ENCODE assay signal across 31 cellular contexts in genomic region chr14:33720388-33720787, GRCh38.
"Had no signal": no experiment of that assay in that cellular context is flagged by ENCODE, and none has a peak within 500 bp of the region (broad histone marks: within the 10 kb centered on the region; RNA-seq: fewer than 3 reads in every experiment).

No MANE protein-coding gene starts in this region.

- H3K27ac Mint-ChIP-seq: activated B cell treated with CpG ODN at 0.5 μM for 24 hours; activated CD8-positive, alpha-beta T cell treated with anti-CD3 and anti-CD28 coated beads for 36 hours; activated naive CD8-positive, alpha-beta T cell; activated T-helper 17 cell treated with anti-CD3 and anti-CD28 coated beads, Interleukin-2, amount 50 U/mL, for 72 hours; effector memory CD8-positive, alpha-beta T cell; T-helper 2 cell treated with Interferon-gamma antibody and Interleukin-4, amounts not matched to agents 5 μg/mL and 100 μg/mL, for 36 hours had no signal

- H3K4me1 ChIP-seq: esophagus muscularis mucosa, gastroesophageal sphincter, heart right ventricle had no signal

- DNase-seq: activated B cell treated with CpG ODN at 0.5 μM for 24 hours; activated CD4-positive, alpha-beta T cell treated with anti-CD3 and anti-CD28 coated beads for 48 hours; activated CD4-positive, alpha-beta T cell treated with anti-CD3 and anti-CD28 coated beads, Interleukin-2, amount 50 U/mL, for 1 hour; activated CD4-positive, alpha-beta T cell treated with anti-CD3 and anti-CD28 coated beads, Interleukin-2, amount 50 U/mL, for 48 hours; activated CD8-positive, alpha-beta memory T cell treated with anti-CD3 and anti-CD28 coated beads for 24 hours; activated CD8-positive, alpha-beta T cell treated with anti-CD3 and anti-CD28 coated beads for 36 hours; activated effector memory CD4-positive, alpha-beta T cell treated with Interleukin-2 at 50 U/mL for 16 hours; activated gamma-delta T cell treated with Interleukin-2 at 50 U/mL for 16 hours; activated naive CD4-positive, alpha-beta T cell treated with anti-CD3 and anti-CD28 coated beads, Interleukin-2, amount 50 U/mL, for 16 hours; activated naive CD4-positive, alpha-beta T cell treated with Interleukin-2 at 50 U/mL for 16 hours; activated T-cell treated with anti-CD3 and anti-CD28 coated beads, Interleukin-2, amount 50 U/mL, for 4 hours; amniotic stem cell; anterior cingulate cortex; brain microvascular endothelial cell; cortex of kidney; dermis blood vessel endothelial cell; effector CD4-positive, alpha-beta T cell; effector memory CD8-positive, alpha-beta T cell; erythroblast; foreskin melanocyte; heart right ventricle; T1000; WERI-Rb-1 had no signal

- H3K27me3 Mint-ChIP-seq: activated B cell treated with CpG ODN at 0.5 μM for 24 hours; central memory CD8-positive, alpha-beta T cell; effector memory CD8-positive, alpha-beta T cell had no signal

- H3K27me3 ChIP-seq: brain microvascular endothelial cell, esophagus muscularis mucosa, gastroesophageal sphincter, heart right ventricle, hepatocyte had no signal

- H3K9me3 ChIP-seq: esophagus muscularis mucosa, gastroesophageal sphincter, heart right ventricle had no signal

- ATAC-seq: activated CD4-positive, CD25-positive, alpha-beta regulatory T cell treated with anti-CD3 and anti-CD28 coated beads, Interleukin-2, amount 50 U/mL, for 24 hours; activated CD8-positive, alpha-beta T cell treated with anti-CD3 and anti-CD28 coated beads for 36 hours; activated T-cell treated with anti-CD3 and anti-CD28 coated beads, Interleukin-2, amount 50 U/mL, for 4 hours; activated T-helper 17 cell treated with anti-CD3 and anti-CD28 coated beads, Interleukin-2, amount 50 U/mL, for 72 hours; effector memory CD8-positive, alpha-beta T cell; gastroesophageal sphincter; heart right ventricle had no signal

- H3K36me3 ChIP-seq: brain microvascular endothelial cell, esophagus muscularis mucosa, gastroesophageal sphincter, heart right ventricle, WERI-Rb-1 had no signal

- H3K36me3 Mint-ChIP-seq: activated naive CD8-positive, alpha-beta T cell had no signal

- H3K9me3 Mint-ChIP-seq: activated CD8-positive, alpha-beta T cell treated with anti-CD3 and anti-CD28 coated beads for 36 hours; activated T-helper 17 cell treated with anti-CD3 and anti-CD28 coated beads, Interleukin-2, amount 50 U/mL, for 72 hours; T-helper 2 cell treated with Interferon-gamma antibody and Interleukin-4, amounts not matched to agents 5 μg/mL and 100 μg/mL, for 36 hours had no signal

- H3K4me3 Mint-ChIP-seq: activated B cell treated with CpG ODN at 0.5 μM for 24 hours; activated CD8-positive, alpha-beta T cell treated with anti-CD3 and anti-CD28 coated beads for 36 hours; activated naive CD8-positive, alpha-beta T cell; activated T-cell treated with anti-CD3 and anti-CD28 coated beads, Interleukin-2, amount 50 U/mL, for 4 hours; activated T-helper 17 cell treated with anti-CD3 and anti-CD28 coated beads, Interleukin-2, amount 50 U/mL, for 72 hours; central memory CD8-positive, alpha-beta T cell; effector memory CD8-positive, alpha-beta T cell; T-helper 2 cell treated with Interferon-gamma antibody and Interleukin-4, amounts not matched to agents 5 μg/mL and 100 μg/mL, for 36 hours had no signal

- H3K4me1 Mint-ChIP-seq: activated B cell treated with CpG ODN at 0.5 μM for 24 hours; activated T-helper 17 cell treated with anti-CD3 and anti-CD28 coated beads, Interleukin-2, amount 50 U/mL, for 72 hours; central memory CD8-positive, alpha-beta T cell had no signal

- H3K4me3 ChIP-seq: esophagus muscularis mucosa, gastroesophageal sphincter, heart right ventricle, hepatocyte had no signal

- H3K27ac ChIP-seq: brain microvascular endothelial cell, esophagus muscularis mucosa, gastroesophageal sphincter, heart right ventricle, hepatocyte, WERI-Rb-1 had no signal
